Comparison of ENCODE assay signal across 26 cellular contexts in the genomic region with DNA sequence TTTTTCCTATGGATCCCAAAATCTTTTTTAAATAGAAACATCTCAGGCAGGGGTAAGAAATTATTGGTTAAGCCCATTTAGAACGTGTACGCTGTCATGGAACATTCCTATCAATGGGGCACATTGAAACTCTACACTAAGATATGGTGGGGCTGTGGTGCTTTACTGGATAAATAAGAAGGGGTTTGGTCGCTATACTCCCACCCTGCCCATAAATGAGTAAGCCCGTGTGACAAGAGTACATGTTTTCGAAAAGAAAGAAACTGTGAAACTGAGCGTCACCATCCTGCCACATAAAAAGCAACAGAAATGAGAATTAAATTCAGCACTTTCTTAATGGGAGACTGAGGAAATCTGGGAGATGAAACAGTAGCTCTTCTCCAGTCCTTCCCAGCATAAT.
DNase-seq lines count a peak whose midpoint lies in the region; ATAC-seq and FAIRE-seq lines count a peak whose summit lies in the region.
"Had no signal": no experiment of that assay in that cellular context is flagged by ENCODE, and none has a peak within 500 bp of the region (broad histone marks: within the 10 kb centered on the region; RNA-seq: fewer than 3 reads in every experiment).

No MANE protein-coding gene starts in this region.

- no peak overlapping the region for H3K27ac ChIP-seq in CD4-positive, alpha-beta memory T cell (ENCODE audit: low read depth, low read length)
- H3K27ac ChIP-seq: esophagus muscularis mucosa, foreskin keratinocyte, hepatocyte, right atrium auricular region, RWPE1, tibial nerve had no signal

- CTCF ChIA-PET in CD4-positive, alpha-beta memory T cell (lab: Charles Lee; ENCODE audit: partially characterized antibody), result interaction anchor here (0.9 kb wide), 1 partner anchor 51 kb away, joined by 3 read pairs; no protein-coding TSS in a partner anchor

- H3K27me3 Mint-ChIP-seq in CD4-positive, alpha-beta memory T cell, result no peaks in the 10 kb centered on the region
- H3K27me3 Mint-ChIP-seq in activated T-helper 17 cell treated with anti-CD3 and anti-CD28 coated beads, Interleukin-2, amount 50 U/mL, for 72 hours, result no peaks in the 10 kb centered on the region
- H3K27me3 Mint-ChIP-seq: T-cell had no signal

- no peak for FAIRE-seq in RCC 7860 (lab: Jason Lieb, UNC)
- FAIRE-seq: astrocyte, H1, TTC549 had no signal

- H3K36me3 Mint-ChIP-seq in CD4-positive, alpha-beta memory T cell, result peaks cover 0 to 5% of the 10 kb centered on the region in 2 donors
- no peaks in the 10 kb centered on the region for H3K36me3 Mint-ChIP-seq in activated T-helper 17 cell treated with anti-CD3 and anti-CD28 coated beads, Interleukin-2, amount 50 U/mL, for 72 hours (ENCODE audit: low read depth)

- H3K9me3 Mint-ChIP-seq in CD4-positive, alpha-beta memory T cell, result peaks cover 0 to 4% (median 0%) of the 10 kb centered on the region in 8 donors
- no peaks in the 10 kb centered on the region for H3K9me3 Mint-ChIP-seq in activated T-helper 17 cell treated with anti-CD3 and anti-CD28 coated beads, Interleukin-2, amount 50 U/mL, for 72 hours

- H3K4me1 Mint-ChIP-seq in CD4-positive, alpha-beta memory T cell, result peaks cover 36 to 67% (median 48%) of the 10 kb centered on the region in 4 donors
- H3K4me1 Mint-ChIP-seq in activated T-helper 17 cell treated with anti-CD3 and anti-CD28 coated beads, Interleukin-2, amount 50 U/mL, for 72 hours, result peaks cover 17% of the 10 kb centered on the region

- H3K27me3 ChIP-seq in CD4-positive, alpha-beta memory T cell (ENCODE audit: insufficient read depth, low read length), result no peaks in the 10 kb centered on the region
- H3K27me3 ChIP-seq: BE2C, esophagus muscularis mucosa, foreskin keratinocyte, hepatocyte, right atrium auricular region, tibial nerve had no signal

- DNase-seq in activated T-cell treated with anti-CD3 and anti-CD28 coated beads for 24 hours (ENCODE audit: low read depth) (peak; percentile 24), activated T-cell treated with anti-CD3 and anti-CD28 coated beads for 4 hours (no peak), amygdala (lab: John Stamatoyannopoulos, UW) (no peak), RCC 7860 (ENCODE audit: low spot score) (no peak)
- no peak for DNase-seq in CD4-positive, alpha-beta memory T cell
- peak; percentile 7 to 38 for DNase-seq in stimulated activated CD4-positive, alpha-beta T cell treated with anti-CD3 and anti-CD28 coated beads, Interleukin-2, amount 100 ng/mL, for 24 hours
- DNase-seq: ACHN, BE2C, COR-L47, cortex of kidney, foreskin keratinocyte, GDM1, left cardiac atrium, mammary epithelial cell, MV-4-11, NCI-H146 had no signal

- peaks cover 45% of the 10 kb centered on the region for H3K4me1 ChIP-seq in CD4-positive, alpha-beta memory T cell (ENCODE audit: insufficient read depth, low read length)
- H3K4me1 ChIP-seq: BE2C, esophagus muscularis mucosa, foreskin keratinocyte, right atrium auricular region, tibial nerve had no signal

- no peaks in the 10 kb centered on the region for H3K9me3 ChIP-seq in CD4-positive, alpha-beta memory T cell (ENCODE audit: control insufficient read depth in 1 of 2, low read length in 2 of 2)
- H3K9me3 ChIP-seq: BE2C, esophagus muscularis mucosa, right atrium auricular region, tibial nerve had no signal

- H3K36me3 ChIP-seq in CD4-positive, alpha-beta memory T cell (ENCODE audit: insufficient read depth, low read length), result no peaks in the 10 kb centered on the region
- H3K36me3 ChIP-seq: BE2C, esophagus muscularis mucosa, right atrium auricular region, tibial nerve had no signal

- no peak overlapping the region for H3K4me3 ChIP-seq in CD4-positive, alpha-beta memory T cell (ENCODE audit: low read length in 2 of 2)
- H3K4me3 ChIP-seq: esophagus muscularis mucosa, hepatocyte, right atrium auricular region, tibial nerve had no signal

- peak overlapping the region in 5 of 7 donors; percentile 30 to 85 (median 51) for H3K27ac Mint-ChIP-seq in CD4-positive, alpha-beta memory T cell
- peak overlapping the region; percentile 21 for H3K27ac Mint-ChIP-seq in activated T-helper 17 cell treated with anti-CD3 and anti-CD28 coated beads, Interleukin-2, amount 50 U/mL, for 72 hours

- peak overlapping the region in 2 of 8 donors; percentile 4 to 57 for H3K4me3 Mint-ChIP-seq in CD4-positive, alpha-beta memory T cell
- H3K4me3 Mint-ChIP-seq in activated T-helper 17 cell treated with anti-CD3 and anti-CD28 coated beads, Interleukin-2, amount 50 U/mL, for 72 hours, result no peak overlapping the region

- ATAC-seq in activated T-helper 17 cell treated with anti-CD3 and anti-CD28 coated beads, Interleukin-2, amount 50 U/mL, for 72 hours (replicated peaks), result peak; percentile 61
- ATAC-seq: foreskin keratinocyte, left cardiac atrium had no signal

- POLR2A ChIA-PET in CD4-positive, alpha-beta memory T cell (lab: Charles Lee; ENCODE audit: partially characterized antibody), result no interaction called here

- intact Hi-C loops in CD4-positive, alpha-beta memory T cell (cut with micrococcal nuclease), result no loop called here

Comparison
In these comparisons a context has a peak if more than half of its experiments do, and no peak if none do; other contexts are left out.
1. DNase-seq: peak in activated T-cell treated with anti-CD3 and anti-CD28 coated beads for 24 hours (single experiment) and stimulated activated CD4-positive, alpha-beta T cell treated with anti-CD3 and anti-CD28 coated beads, Interleukin-2, amount 100 ng/mL, for 24 hours (2 of 2); none in activated T-cell treated with anti-CD3 and anti-CD28 coated beads for 4 hours (single experiment), CD4-positive, alpha-beta memory T cell (0 of 5), amygdala (0 of 56) and RCC 7860 (single experiment).